ENCODE assay signal across 8 cellular contexts in genomic region chr12:75784591-75784990, GRCh38.
A peak's percentile ranks its signal among the peaks of the same experiment; 100 is the strongest.
DNase-seq lines count a peak whose midpoint lies in the region; FAIRE-seq and TF ChIP-seq lines count a peak whose summit lies in the region.

No MANE protein-coding gene starts in this region.

- DNase-seq in HTR-8/SVneo (ENCODE audit: insufficient read length, low spot score) (peak; percentile 12), NCI-H69 (lab: John Stamatoyannopoulos, UW) (peak; percentile 77), dorsolateral prefrontal cortex (peak in 8 of 10 donors; percentile 16 to 65 (median 53)), small intestine (peak; percentile 22), UCSD-AML1 (lab: John Stamatoyannopoulos, UW; ENCODE audit: unreplicated experiment) (no peak), NCI-H82 treated with DMSO at 0.1 percent for 48 hours (lab: John Stamatoyannopoulos, UW; ENCODE audit: unreplicated experiment) (no peak)
- DNase-seq in activated effector memory CD4-positive, alpha-beta T cell treated with anti-CD3 and anti-CD28 coated beads, Interleukin-2, amount 50 U/mL, for 16 hours = no peak
- no peak for DNase-seq in activated naive CD8-positive, alpha-beta T cell treated with anti-CD3 and anti-CD28 coated beads for 36 hours

- no peaks in the 10 kb centered on the region for H3K27me3 ChIP-seq in dorsolateral prefrontal cortex
- H3K27me3 ChIP-seq in small intestine (ENCODE audit: control insufficient read depth in 2 of 2, insufficient read depth in 2 of 2, low read length in 2 of 2) = no peaks in the 10 kb centered on the region

- no peak for TF ChIP-seq CTCF in dorsolateral prefrontal cortex (IDR thresholded peaks at IDR 0.05 in 54 of 56, conservative IDR thresholded peaks at IDR 0.05 in 2 of 56; ENCODE audit: low read depth in 1 of 56, partially characterized antibody in 56 of 56)

- no peaks in the 10 kb centered on the region for H3K9me3 Mint-ChIP-seq in activated naive CD8-positive, alpha-beta T cell treated with anti-CD3 and anti-CD28 coated beads for 36 hours

- H3K27me3 Mint-ChIP-seq in activated naive CD8-positive, alpha-beta T cell treated with anti-CD3 and anti-CD28 coated beads for 36 hours = peaks cover 13% of the 10 kb centered on the region

- no peaks in the 10 kb centered on the region for H3K36me3 ChIP-seq in small intestine (ENCODE audit: control insufficient read depth in 2 of 2, insufficient read depth in 2 of 2, low read length in 2 of 2)

- H3K4me1 Mint-ChIP-seq in activated naive CD8-positive, alpha-beta T cell treated with anti-CD3 and anti-CD28 coated beads for 36 hours = peaks cover 8% of the 10 kb centered on the region

- H3K4me3 ChIP-seq in dorsolateral prefrontal cortex (no peak overlapping the region), small intestine (ENCODE audit: low read depth in 1 of 2, low read length in 2 of 2) (no peak overlapping the region)

- no peaks in the 10 kb centered on the region for H3K4me1 ChIP-seq in small intestine (ENCODE audit: control insufficient read depth in 2 of 2, insufficient read depth in 1 of 2, low read depth in 1 of 2, low read length in 1 of 2)

- H3K27ac ChIP-seq in dorsolateral prefrontal cortex (peak overlapping the region in 8 of 59 donors; percentile 4 to 38 (median 18)), small intestine (ENCODE audit: low read depth in 1 of 2, low read length in 1 of 2) (no peak overlapping the region)

- H3K9me3 ChIP-seq in small intestine (ENCODE audit: control insufficient read depth, low read depth) = no peaks in the 10 kb centered on the region

- intact Hi-C loops in dorsolateral prefrontal cortex (cut with DNase I) = no loop called here

- H3K36me3 Mint-ChIP-seq in activated naive CD8-positive, alpha-beta T cell treated with anti-CD3 and anti-CD28 coated beads for 36 hours = no peaks in the 10 kb centered on the region

- no peak for FAIRE-seq in HTR-8/SVneo (lab: Jason Lieb, UNC)
- FAIRE-seq in small intestine (lab: Jason Lieb, UNC) = no peak

- WGBS in small intestine, 3 donors = 61 to 63% (median 62%) methylated on average over 2 of the region's 2 CpGs

- no peak overlapping the region for H3K27ac Mint-ChIP-seq in activated naive CD8-positive, alpha-beta T cell treated with anti-CD3 and anti-CD28 coated beads for 36 hours

- no peak overlapping the region for H3K4me3 Mint-ChIP-seq in activated naive CD8-positive, alpha-beta T cell treated with anti-CD3 and anti-CD28 coated beads for 36 hours

Comparison
In these comparisons a context has a peak if more than half of its experiments do, and no peak if none do; other contexts are left out.
1. DNase-seq: peak in HTR-8/SVneo (single experiment), NCI-H69 (single experiment), dorsolateral prefrontal cortex (8 of 10) and small intestine (single experiment); none in UCSD-AML1 (single experiment), activated effector memory CD4-positive, alpha-beta T cell treated with anti-CD3 and anti-CD28 coated beads, Interleukin-2, amount 50 U/mL, for 16 hours (single experiment), NCI-H82 treated with DMSO at 0.1 percent for 48 hours (single experiment) and activated naive CD8-positive, alpha-beta T cell treated with anti-CD3 and anti-CD28 coated beads for 36 hours (single experiment).